ENCODE assay signal across 19 cellular contexts in the genomic region with DNA sequence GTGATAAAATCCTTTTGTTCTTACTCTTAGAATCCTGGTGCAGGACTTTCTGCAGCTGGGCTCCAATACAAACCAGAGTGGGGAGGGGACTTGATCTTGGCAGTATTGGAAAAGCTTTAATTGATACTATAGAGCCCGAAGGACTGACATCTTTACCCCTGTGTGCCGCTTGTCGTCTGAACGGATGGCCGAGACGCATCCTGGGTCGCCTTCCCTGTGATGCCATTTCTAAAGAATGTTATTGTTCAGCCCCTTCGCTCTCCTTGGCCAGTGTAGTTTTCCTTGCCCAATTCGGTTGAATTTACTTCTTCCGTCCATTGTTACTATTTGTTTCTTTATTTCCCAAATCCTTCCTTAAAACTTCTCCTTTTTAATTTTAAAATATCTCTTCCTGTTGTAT.
DNase-seq lines count a peak whose midpoint lies in the region; ATAC-seq, FAIRE-seq and TF ChIP-seq lines count a peak whose summit lies in the region.
"Had no signal": no experiment of that assay in that cellular context is flagged by ENCODE, and none has a peak within 500 bp of the region (broad histone marks: within the 10 kb centered on the region; RNA-seq: fewer than 3 reads in every experiment).

No MANE protein-coding gene starts in this region.

- H3K36me3 Mint-ChIP-seq in astrocyte (ENCODE audit: low read depth, unreplicated experiment) = peaks cover 6% of the 10 kb centered on the region
- H3K36me3 Mint-ChIP-seq: memory B cell had no signal

- 0 out of 2 replicates have a peak overlapping the region, but pooled peaks have one; percentile 3 for H3K9ac ChIP-seq in ES-I3 (ENCODE audit: low read depth, low read length)
- H3K9ac ChIP-seq in astrocyte (ENCODE audit: low read length) = no peak overlapping the region

- H3K4me1 ChIP-seq in ES-I3 (ENCODE audit: insufficient read depth, low read length) = peaks cover 34% of the 10 kb centered on the region
- peaks cover 9% of the 10 kb centered on the region for H3K4me1 ChIP-seq in astrocyte (ENCODE audit: insufficient read depth, low read length)
- peaks cover 0 to 74% (median 57%) of the 10 kb centered on the region in 4 donors for H3K4me1 ChIP-seq in sigmoid colon

- H3K9me3 Mint-ChIP-seq in astrocyte (ENCODE audit: unreplicated experiment) = no peaks in the 10 kb centered on the region
- H3K9me3 Mint-ChIP-seq: memory B cell had no signal

- TF ChIP-seq EP300 in sigmoid colon (IDR thresholded peaks at IDR 0.05) = no peak

- intact Hi-C loops in sigmoid colon (cut with DNase I) = no loop called here

- no peaks in the 10 kb centered on the region for H3K27me3 ChIP-seq in astrocyte (ENCODE audit: insufficient read depth, low read length)
- H3K27me3 ChIP-seq in sigmoid colon = no peaks in the 10 kb centered on the region

- DNase-seq in astrocyte (ENCODE audit: low read depth) = no peak
- peak; percentile 65 for DNase-seq in islet precursor cell
- DNase-seq in sigmoid colon = no peak
- no peak for DNase-seq in activated CD4-positive, alpha-beta T cell treated with anti-CD3 and anti-CD28 coated beads, Interleukin-2, amount 50 U/mL, for 48 hours
- no peak for DNase-seq in pons (ENCODE audit: low spot score)
- DNase-seq: activated CD4-positive, CD25-positive, alpha-beta regulatory T cell treated with anti-CD3 and anti-CD28 coated beads, Interleukin-2, amount 50 U/mL, for 72 hours; amniotic stem cell; KBM-7; NCI-H2107; NCI-H524; SIG-M5; stimulated activated CD4-positive, alpha-beta T cell treated with anti-CD3 and anti-CD28 coated beads, Interleukin-4, amount 100 ng/mL, for 4 hours; stimulated activated CD8-positive, alpha-beta memory T cell treated with anti-CD3 and anti-CD28 coated beads, Interleukin-4, amount 100 ng/mL, for 48 hours had no signal

- H3K36me3 ChIP-seq in ES-I3 (ENCODE audit: insufficient read depth, low read length) (no peaks in the 10 kb centered on the region), astrocyte (ENCODE audit: insufficient read depth, low read length) (no peaks in the 10 kb centered on the region), sigmoid colon (no peaks in the 10 kb centered on the region)

- H4K20me1 ChIP-seq in astrocyte (ENCODE audit: insufficient read depth, low read length) = peaks cover 37% of the 10 kb centered on the region

- no peak overlapping the region for H3K27ac Mint-ChIP-seq in astrocyte (ENCODE audit: unreplicated experiment)
- H3K27ac Mint-ChIP-seq: B cell, memory B cell had no signal

- FAIRE-seq in astrocyte (lab: Jason Lieb, UNC) = no peak

- WGBS in sigmoid colon, 2 donors = 84 to 94% methylated on average over 10 of the region's 10 CpGs

- no peaks in the 10 kb centered on the region for H3K27me3 Mint-ChIP-seq in astrocyte (ENCODE audit: low read depth, unreplicated experiment)
- H3K27me3 Mint-ChIP-seq: B cell, memory B cell had no signal

- H3K4me1 Mint-ChIP-seq in astrocyte (ENCODE audit: low read depth, unreplicated experiment) = peaks cover 19% of the 10 kb centered on the region

- H3K27ac ChIP-seq in astrocyte (ENCODE audit: low read depth, low read length) (no peak overlapping the region), sigmoid colon (peak overlapping the region; percentile 35 to 49 (median 45))

- TF ChIP-seq CTCF in astrocyte (IDR thresholded peaks at IDR 0.05; ENCODE audit: insufficient read depth, low read depth, low read length) (no peak), sigmoid colon (IDR thresholded peaks at IDR 0.05) (no peak)

- peak overlapping the region; percentile 5 for H3K4me3 ChIP-seq in astrocyte (ENCODE audit: insufficient read depth, low read depth, low read length)
- H3K4me3 ChIP-seq in sigmoid colon = no peak overlapping the region
- H3K4me3 ChIP-seq: skin epidermis had no signal

- peak overlapping the region; percentile 75 for H3K4me2 ChIP-seq in astrocyte (ENCODE audit: low read length)

- TF ChIP-seq POLR2A in sigmoid colon (IDR thresholded peaks at IDR 0.05) = no peak

- H3K9me3 ChIP-seq in ES-I3 (ENCODE audit: control insufficient read depth, insufficient read depth, low read length) (peaks cover 2% of the 10 kb centered on the region; the same call in 1 of the 2 replicates), astrocyte (ENCODE audit: insufficient read depth, low read depth, low read length) (no peaks in the 10 kb centered on the region), sigmoid colon (no peaks in the 10 kb centered on the region)

- no peak overlapping the region for H3K4me3 Mint-ChIP-seq in astrocyte (ENCODE audit: unreplicated experiment)
- H3K4me3 Mint-ChIP-seq: B cell, memory B cell had no signal

- peaks cover 29% of the 10 kb centered on the region for H3K79me2 ChIP-seq in astrocyte (ENCODE audit: insufficient read depth, low read length)

- ATAC-seq in GM21390 (IDR thresholded peaks at IDR 0.05; ENCODE audit: unreplicated experiment) (no peak), GM18867 (IDR thresholded peaks at IDR 0.05; ENCODE audit: unreplicated experiment) (no peak)

- H2AFZ ChIP-seq in astrocyte (ENCODE audit: low read depth, low read length) = no peak overlapping the region
